Comparison of ENCODE assay signal across 20 cellular contexts in the genomic region with DNA sequence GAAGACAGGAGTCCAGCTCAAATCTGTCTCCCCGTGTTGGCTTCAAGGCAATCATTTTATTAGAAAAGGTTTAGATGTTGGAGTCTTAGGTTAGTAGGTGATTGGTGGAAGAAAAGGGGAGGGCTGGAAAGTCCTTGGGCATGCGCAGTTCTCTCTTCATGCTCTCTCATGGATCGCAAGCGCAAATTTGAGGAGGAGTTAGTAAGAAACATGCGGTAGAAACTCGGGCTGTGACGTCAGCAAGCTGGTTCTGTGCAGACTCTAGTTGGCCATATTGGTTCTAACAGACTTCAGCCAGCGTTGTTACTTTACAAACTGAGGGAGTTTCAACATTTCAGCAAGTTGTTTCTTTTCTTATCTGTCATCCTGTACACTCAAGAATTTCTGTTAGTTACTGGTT.
"Had no signal": no experiment of that assay in that cellular context is flagged by ENCODE, and none has a peak within 500 bp of the region (broad histone marks: within the 10 kb centered on the region; RNA-seq: fewer than 3 reads in every experiment).

No MANE protein-coding gene starts in this region.

- H3K27ac ChIP-seq: colonic mucosa, left lung, neural progenitor cell, ovary, right atrium auricular region, thyroid gland, uterus had no signal

- H3K4me3 ChIP-seq: colonic mucosa, left lung, lung, neural progenitor cell, ovary, right atrium auricular region, smooth muscle cell, thyroid gland, uterus had no signal

- H3K4me3 Mint-ChIP-seq: natural killer cell treated with Interleukin-12 subunit alpha and Interleukin-12 subunit beta and Interleukin-15 and Interleukin-18, amount 100 ng/mL, for 72 hours; neural progenitor cell; type B pancreatic cell had no signal

- H3K27ac Mint-ChIP-seq: natural killer cell treated with Interleukin-12 subunit alpha and Interleukin-12 subunit beta and Interleukin-15 and Interleukin-18, amount 100 ng/mL, for 72 hours; neural progenitor cell; type B pancreatic cell had no signal

- H3K36me3 Mint-ChIP-seq: natural killer cell treated with Interleukin-12 subunit alpha and Interleukin-12 subunit beta and Interleukin-15 and Interleukin-18, amount 100 ng/mL, for 72 hours; neural progenitor cell; type B pancreatic cell had no signal

- H3K9me3 Mint-ChIP-seq: natural killer cell treated with Interleukin-12 subunit alpha and Interleukin-12 subunit beta and Interleukin-15 and Interleukin-18, amount 100 ng/mL, for 72 hours; type B pancreatic cell had no signal

- H3K36me3 ChIP-seq: colonic mucosa, left lung, neural progenitor cell, ovary, right atrium auricular region, thyroid gland, uterus had no signal

- ATAC-seq: left lung; natural killer cell treated with Interleukin-12 subunit alpha and Interleukin-12 subunit beta and Interleukin-15 and Interleukin-18, amount 100 ng/mL, for 72 hours had no signal

- H3K9me3 ChIP-seq: colonic mucosa, left lung, ovary, right atrium auricular region, thyroid gland, uterus had no signal

- H3K4me1 ChIP-seq: colonic mucosa, left lung, right atrium auricular region, thyroid gland, uterus had no signal

- H3K27me3 ChIP-seq: colonic mucosa, left lung, neural progenitor cell, ovary, right atrium auricular region, thyroid gland, uterus had no signal

- DNase-seq: colonic mucosa; effector CD8-positive, alpha-beta T cell; foreskin melanocyte; head of caudate nucleus; hippocampal formation; left lung; mesenchymal stem cell; midbrain; nucleus accumbens; ovary; stimulated activated CD4-positive, alpha-beta T cell treated with anti-CD3 and anti-CD28 coated beads, Interleukin-2, amount 100 ng/mL, for 48 hours; stimulated activated naive CD4-positive, alpha-beta T cell treated with Interleukin-2 at 50 U/mL for 16 hours; thyroid gland; uterus had no signal
